1 cellular context compared by ENCODE assay signal in the genomic region with DNA sequence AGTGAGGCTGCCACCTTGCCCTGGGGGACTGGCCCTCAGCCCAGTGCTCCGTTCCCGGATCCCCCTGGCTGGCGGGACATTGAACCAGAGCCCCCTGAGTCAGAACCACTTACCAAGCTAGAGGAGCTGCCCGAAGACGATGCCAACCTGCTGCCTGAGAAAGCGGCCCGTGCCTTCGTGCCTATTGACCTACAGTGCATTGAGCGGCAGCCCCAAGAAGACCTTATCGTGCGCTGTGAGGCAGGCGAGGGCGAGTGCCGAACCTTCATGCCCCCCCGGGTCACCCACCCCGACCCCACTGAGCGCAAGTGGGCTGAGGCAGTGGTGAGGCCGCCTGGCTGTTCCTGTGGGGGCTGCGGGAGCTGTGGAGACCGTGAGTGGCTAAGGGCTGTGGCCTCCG.
TF ChIP-seq lines count a peak whose summit lies in the region.

No MANE protein-coding gene starts in this region.

TF ChIP-seq in GM23338, 12 proteins besides CTCF, POLR2A, EP300 and RAD21:
- TF ChIP-seq CREB1 (CRISPR knock-in tag; IDR thresholded peaks at IDR 0.05; ENCODE audit: low read depth) (no peak), ZNF331 (CRISPR knock-in tag; IDR thresholded peaks at IDR 0.05; ENCODE audit: low read depth) (no peak), NANOG (IDR thresholded peaks at IDR 0.05; ENCODE audit: borderline replicate concordance) (no peak), POLR2AphosphoS5 (IDR thresholded peaks at IDR 0.05; ENCODE audit: low read depth) (no peak), STAT1 (IDR thresholded peaks at IDR 0.05; ENCODE audit: unreplicated experiment) (no peak), EZH2phosphoT487 (IDR thresholded peaks at IDR 0.05; ENCODE audit: unreplicated experiment) (no peak), JUNB (IDR thresholded peaks at IDR 0.05; ENCODE audit: unreplicated experiment) (no peak), ZNF114 (CRISPR knock-in tag; IDR thresholded peaks at IDR 0.05) (no peak), EZH2 (IDR thresholded peaks at IDR 0.05; ENCODE audit: low read depth, unreplicated experiment) (no peak)
- TF ChIP-seq, protein P1, sequence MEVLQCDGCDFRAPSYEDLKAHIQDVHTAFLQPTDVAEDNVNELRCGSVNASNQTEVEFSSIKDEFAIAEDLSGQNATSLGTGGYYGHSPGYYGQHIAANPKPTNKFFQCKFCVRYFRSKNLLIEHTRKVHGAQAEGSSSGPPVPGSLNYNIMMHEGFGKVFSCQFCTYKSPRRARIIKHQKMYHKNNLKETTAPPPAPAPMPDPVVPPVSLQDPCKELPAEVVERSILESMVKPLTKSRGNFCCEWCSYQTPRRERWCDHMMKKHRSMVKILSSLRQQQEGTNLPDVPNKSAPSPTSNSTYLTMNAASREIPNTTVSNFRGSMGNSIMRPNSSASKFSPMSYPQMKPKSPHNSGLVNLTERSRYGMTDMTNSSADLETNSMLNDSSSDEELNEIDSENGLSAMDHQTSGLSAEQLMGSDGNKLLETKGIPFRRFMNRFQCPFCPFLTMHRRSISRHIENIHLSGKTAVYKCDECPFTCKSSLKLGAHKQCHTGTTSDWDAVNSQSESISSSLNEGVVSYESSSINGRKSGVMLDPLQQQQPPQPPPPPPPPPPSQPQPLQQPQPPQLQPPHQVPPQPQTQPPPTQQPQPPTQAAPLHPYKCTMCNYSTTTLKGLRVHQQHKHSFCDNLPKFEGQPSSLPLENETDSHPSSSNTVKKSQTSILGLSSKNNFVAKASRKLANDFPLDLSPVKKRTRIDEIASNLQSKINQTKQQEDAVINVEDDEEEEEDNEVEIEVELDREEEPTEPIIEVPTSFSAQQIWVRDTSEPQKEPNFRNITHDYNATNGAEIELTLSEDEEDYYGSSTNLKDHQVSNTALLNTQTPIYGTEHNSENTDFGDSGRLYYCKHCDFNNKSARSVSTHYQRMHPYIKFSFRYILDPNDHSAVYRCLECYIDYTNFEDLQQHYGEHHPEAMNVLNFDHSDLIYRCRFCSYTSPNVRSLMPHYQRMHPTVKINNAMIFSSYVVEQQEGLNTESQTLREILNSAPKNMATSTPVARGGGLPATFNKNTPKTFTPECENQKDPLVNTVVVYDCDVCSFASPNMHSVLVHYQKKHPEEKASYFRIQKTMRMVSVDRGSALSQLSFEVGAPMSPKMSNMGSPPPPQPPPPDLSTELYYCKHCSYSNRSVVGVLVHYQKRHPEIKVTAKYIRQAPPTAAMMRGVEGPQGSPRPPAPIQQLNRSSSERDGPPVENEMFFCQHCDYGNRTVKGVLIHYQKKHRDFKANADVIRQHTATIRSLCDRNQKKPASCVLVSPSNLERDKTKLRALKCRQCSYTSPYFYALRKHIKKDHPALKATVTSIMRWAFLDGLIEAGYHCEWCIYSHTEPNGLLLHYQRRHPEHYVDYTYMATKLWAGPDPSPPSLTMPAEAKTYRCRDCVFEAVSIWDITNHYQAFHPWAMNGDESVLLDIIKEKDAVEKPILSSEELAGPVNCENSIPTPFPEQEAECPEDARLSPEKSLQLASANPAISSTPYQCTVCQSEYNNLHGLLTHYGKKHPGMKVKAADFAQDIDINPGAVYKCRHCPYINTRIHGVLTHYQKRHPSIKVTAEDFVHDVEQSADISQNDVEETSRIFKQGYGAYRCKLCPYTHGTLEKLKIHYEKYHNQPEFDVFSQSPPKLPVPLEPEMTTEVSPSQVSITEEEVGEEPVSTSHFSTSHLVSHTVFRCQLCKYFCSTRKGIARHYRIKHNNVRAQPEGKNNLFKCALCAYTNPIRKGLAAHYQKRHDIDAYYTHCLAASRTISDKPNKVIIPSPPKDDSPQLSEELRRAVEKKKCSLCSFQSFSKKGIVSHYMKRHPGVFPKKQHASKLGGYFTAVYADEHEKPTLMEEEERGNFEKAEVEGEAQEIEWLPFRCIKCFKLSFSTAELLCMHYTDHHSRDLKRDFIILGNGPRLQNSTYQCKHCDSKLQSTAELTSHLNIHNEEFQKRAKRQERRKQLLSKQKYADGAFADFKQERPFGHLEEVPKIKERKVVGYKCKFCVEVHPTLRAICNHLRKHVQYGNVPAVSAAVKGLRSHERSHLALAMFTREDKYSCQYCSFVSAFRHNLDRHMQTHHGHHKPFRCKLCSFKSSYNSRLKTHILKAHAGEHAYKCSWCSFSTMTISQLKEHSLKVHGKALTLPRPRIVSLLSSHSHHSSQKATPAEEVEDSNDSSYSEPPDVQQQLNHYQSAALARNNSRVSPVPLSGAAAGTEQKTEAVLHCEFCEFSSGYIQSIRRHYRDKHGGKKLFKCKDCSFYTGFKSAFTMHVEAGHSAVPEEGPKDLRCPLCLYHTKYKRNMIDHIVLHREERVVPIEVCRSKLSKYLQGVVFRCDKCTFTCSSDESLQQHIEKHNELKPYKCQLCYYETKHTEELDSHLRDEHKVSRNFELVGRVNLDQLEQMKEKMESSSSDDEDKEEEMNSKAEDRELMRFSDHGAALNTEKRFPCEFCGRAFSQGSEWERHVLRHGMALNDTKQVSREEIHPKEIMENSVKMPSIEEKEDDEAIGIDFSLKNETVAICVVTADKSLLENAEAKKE (CRISPR knock-in tag; IDR thresholded peaks at IDR 0.05) = no peak
- TF ChIP-seq, protein P2, sequence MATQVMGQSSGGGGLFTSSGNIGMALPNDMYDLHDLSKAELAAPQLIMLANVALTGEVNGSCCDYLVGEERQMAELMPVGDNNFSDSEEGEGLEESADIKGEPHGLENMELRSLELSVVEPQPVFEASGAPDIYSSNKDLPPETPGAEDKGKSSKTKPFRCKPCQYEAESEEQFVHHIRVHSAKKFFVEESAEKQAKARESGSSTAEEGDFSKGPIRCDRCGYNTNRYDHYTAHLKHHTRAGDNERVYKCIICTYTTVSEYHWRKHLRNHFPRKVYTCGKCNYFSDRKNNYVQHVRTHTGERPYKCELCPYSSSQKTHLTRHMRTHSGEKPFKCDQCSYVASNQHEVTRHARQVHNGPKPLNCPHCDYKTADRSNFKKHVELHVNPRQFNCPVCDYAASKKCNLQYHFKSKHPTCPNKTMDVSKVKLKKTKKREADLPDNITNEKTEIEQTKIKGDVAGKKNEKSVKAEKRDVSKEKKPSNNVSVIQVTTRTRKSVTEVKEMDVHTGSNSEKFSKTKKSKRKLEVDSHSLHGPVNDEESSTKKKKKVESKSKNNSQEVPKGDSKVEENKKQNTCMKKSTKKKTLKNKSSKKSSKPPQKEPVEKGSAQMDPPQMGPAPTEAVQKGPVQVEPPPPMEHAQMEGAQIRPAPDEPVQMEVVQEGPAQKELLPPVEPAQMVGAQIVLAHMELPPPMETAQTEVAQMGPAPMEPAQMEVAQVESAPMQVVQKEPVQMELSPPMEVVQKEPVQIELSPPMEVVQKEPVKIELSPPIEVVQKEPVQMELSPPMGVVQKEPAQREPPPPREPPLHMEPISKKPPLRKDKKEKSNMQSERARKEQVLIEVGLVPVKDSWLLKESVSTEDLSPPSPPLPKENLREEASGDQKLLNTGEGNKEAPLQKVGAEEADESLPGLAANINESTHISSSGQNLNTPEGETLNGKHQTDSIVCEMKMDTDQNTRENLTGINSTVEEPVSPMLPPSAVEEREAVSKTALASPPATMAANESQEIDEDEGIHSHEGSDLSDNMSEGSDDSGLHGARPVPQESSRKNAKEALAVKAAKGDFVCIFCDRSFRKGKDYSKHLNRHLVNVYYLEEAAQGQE (IDR thresholded peaks at IDR 0.05; ENCODE audit: unreplicated experiment) = no peak
- TF ChIP-seq, protein P3, sequence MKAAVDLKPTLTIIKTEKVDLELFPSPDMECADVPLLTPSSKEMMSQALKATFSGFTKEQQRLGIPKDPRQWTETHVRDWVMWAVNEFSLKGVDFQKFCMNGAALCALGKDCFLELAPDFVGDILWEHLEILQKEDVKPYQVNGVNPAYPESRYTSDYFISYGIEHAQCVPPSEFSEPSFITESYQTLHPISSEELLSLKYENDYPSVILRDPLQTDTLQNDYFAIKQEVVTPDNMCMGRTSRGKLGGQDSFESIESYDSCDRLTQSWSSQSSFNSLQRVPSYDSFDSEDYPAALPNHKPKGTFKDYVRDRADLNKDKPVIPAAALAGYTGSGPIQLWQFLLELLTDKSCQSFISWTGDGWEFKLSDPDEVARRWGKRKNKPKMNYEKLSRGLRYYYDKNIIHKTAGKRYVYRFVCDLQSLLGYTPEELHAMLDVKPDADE (IDR thresholded peaks at IDR 0.05) = no peak
